ENCODE assay signal across 1 cellular context in the genomic region with DNA sequence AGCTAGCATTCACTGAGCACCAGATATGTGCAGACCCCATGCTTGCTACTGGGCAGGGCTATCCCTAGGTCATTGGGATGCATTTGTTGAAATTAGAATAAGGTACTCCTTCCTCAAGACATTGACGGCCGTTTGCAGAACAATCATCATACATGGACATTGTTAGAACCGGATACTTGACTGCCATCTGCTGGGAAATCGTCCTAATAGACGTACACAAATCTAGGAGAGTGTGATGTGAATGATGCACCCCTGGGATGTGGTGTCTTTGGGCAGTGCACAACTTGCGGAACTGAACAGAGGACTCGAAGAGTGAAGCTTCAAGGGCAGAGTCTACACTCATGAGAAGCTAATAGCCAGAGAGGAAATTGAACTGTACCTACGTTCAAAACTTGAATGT.
TF ChIP-seq lines count a peak whose summit lies in the region.

No MANE protein-coding gene starts in this region.

TF ChIP-seq in HCT116, 20 proteins besides CTCF, POLR2A, EP300 and RAD21 (continued from another document):
- TF ChIP-seq CBX3 (IDR thresholded peaks at IDR 0.05; ENCODE audit: low read depth) (no peak), ZFX (IDR thresholded peaks at IDR 0.05) (no peak), EGR1 (IDR thresholded peaks at IDR 0.05; ENCODE audit: low read depth) (no peak), EZH2 (IDR thresholded peaks at IDR 0.05) (no peak), SRF (IDR thresholded peaks at IDR 0.05; ENCODE audit: low read depth) (no peak)
- TF ChIP-seq, protein P1, sequence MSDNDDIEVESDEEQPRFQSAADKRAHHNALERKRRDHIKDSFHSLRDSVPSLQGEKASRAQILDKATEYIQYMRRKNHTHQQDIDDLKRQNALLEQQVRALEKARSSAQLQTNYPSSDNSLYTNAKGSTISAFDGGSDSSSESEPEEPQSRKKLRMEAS (IDR thresholded peaks at IDR 0.05) = no peak
- TF ChIP-seq, protein P2, sequence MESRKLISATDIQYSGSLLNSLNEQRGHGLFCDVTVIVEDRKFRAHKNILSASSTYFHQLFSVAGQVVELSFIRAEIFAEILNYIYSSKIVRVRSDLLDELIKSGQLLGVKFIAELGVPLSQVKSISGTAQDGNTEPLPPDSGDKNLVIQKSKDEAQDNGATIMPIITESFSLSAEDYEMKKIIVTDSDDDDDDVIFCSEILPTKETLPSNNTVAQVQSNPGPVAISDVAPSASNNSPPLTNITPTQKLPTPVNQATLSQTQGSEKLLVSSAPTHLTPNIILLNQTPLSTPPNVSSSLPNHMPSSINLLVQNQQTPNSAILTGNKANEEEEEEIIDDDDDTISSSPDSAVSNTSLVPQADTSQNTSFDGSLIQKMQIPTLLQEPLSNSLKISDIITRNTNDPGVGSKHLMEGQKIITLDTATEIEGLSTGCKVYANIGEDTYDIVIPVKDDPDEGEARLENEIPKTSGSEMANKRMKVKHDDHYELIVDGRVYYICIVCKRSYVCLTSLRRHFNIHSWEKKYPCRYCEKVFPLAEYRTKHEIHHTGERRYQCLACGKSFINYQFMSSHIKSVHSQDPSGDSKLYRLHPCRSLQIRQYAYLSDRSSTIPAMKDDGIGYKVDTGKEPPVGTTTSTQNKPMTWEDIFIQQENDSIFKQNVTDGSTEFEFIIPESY (IDR thresholded peaks at IDR 0.05; ENCODE audit: extremely low read depth, insufficient replicate concordance, low read length) = no peak
